8 cellular contexts compared by ENCODE assay signal in the genomic region with DNA sequence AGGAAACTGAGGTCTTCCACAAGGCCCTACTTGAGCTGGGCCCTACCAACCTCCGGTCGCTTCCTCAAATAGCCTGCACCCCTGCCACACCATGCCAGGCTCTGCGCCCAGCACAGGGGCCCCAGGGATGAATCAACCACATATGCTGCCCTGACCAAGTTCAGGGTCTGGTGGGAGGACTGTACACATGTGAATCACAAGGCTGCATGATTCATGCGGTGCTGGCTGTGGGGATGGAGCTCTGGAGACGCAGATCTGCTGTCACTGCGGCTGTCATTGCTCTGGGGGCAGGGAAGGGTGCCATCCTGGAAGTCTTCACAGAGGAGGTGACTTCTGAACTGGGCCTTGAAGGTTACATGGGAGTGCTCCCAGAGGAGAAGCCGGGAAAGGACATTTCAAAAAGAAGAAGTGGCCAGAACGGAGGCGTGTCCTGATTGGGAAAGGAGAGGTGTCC. TPM values are rescaled to one million over a fixed set of nuclear protein-coding genes. Genes with fewer than 3 reads are reported as not detected.
A peak's percentile ranks its signal among the peaks of the same experiment; 100 is the strongest.
DNase-seq lines count a peak whose midpoint lies in the region; ATAC-seq and TF ChIP-seq lines count a peak whose summit lies in the region.

No MANE protein-coding gene starts in this region.

- peaks cover 83 to 94% (median 94%) of the 10 kb centered on the region in 3 donors for H3K4me1 Mint-ChIP-seq in T-cell

- dilution Hi-C loops in mammary epithelial cell (cut with HindIII; ENCODE audit: low sequenced_read_pairs), result no loop called here

- H4K20me1 ChIP-seq in mammary epithelial cell (ENCODE audit: insufficient read depth, low read length), result no peaks in the 10 kb centered on the region

- TF ChIP-seq POLR2A in vagina (IDR thresholded peaks at IDR 0.05), result no peak

- CTCF ChIA-PET in T-cell (lab: Charles Lee), result interaction anchor here in 1 of 2 donors (0.6 kb wide), 1 partner anchor 333 kb away, joined by 3 read pairs; no protein-coding TSS in a partner anchor
- CTCF ChIA-PET in mammary epithelial cell (lab: Charles Lee; ENCODE audit: low non-redundant PET), result no interaction called here

- WGBS in mammary epithelial cell (ENCODE audit: low coverage, missing lambda C conversion rate), result 43% methylated on average over 9 of the region's 9 CpGs

- DNase-seq in EH (ENCODE audit: low read depth) (peak; percentile 90), T-cell (peak in 3 of 34 experiments; percentile 29 to 52 (median 33)), mammary epithelial cell (peak; percentile 90), renal cortical epithelial cell (ENCODE audit: low read depth) (peak; percentile 86), GM13977 (ENCODE audit: low spot score) (no peak), vagina (ENCODE audit: extremely low spot score in 2 of 2) (no peak)

- H3K9me3 ChIP-seq in mammary epithelial cell (replicated peaks; ENCODE audit: insufficient read depth, low read length) (no peaks in the 10 kb centered on the region), vagina (no peaks in the 10 kb centered on the region)

- no peak overlapping the region for H2AFZ ChIP-seq in mammary epithelial cell (ENCODE audit: low read depth, low read length)

- intact Hi-C loops in mammary epithelial cell (cut with micrococcal nuclease) (no loop called here), vagina (cut with DNase I) (no loop called here)

- H3K4me1 ChIP-seq in mammary epithelial cell (ENCODE audit: insufficient read depth, low read length) (peaks cover 54% of the 10 kb centered on the region), vagina (peaks cover 18% of the 10 kb centered on the region)

- peaks cover 43% of the 10 kb centered on the region for H3K36me3 Mint-ChIP-seq in T-cell

- H3K27me3 ChIP-seq in mammary epithelial cell (ENCODE audit: insufficient read depth, low read length), result no peaks in the 10 kb centered on the region
- no peaks in the 10 kb centered on the region for H3K27me3 ChIP-seq in vagina

- H3K79me2 ChIP-seq in mammary epithelial cell (ENCODE audit: insufficient read depth, low read length), result no peaks in the 10 kb centered on the region

- H3K4me2 ChIP-seq in mammary epithelial cell (ENCODE audit: insufficient read depth, low read depth, low read length), result no peak overlapping the region

- POLR2A ChIA-PET in T-cell (lab: Charles Lee), result no interaction called here

- H3K9ac ChIP-seq in mammary epithelial cell (ENCODE audit: insufficient read depth, low read length), result no peak overlapping the region

- peak overlapping the region; percentile 99 for H3K27ac Mint-ChIP-seq in T-cell

- H3K4me3 Mint-ChIP-seq in T-cell, result peak overlapping the region in 1 of 3 donors; percentile 36

- BruUV-seq in mammary epithelial cell (replicated peaks; lab: Mats Ljungman, UMichigan), result no TSS peak

- no peak overlapping the region for H3K27ac ChIP-seq in mammary epithelial cell (ENCODE audit: insufficient read depth, low read depth, low read length)
- no peak overlapping the region for H3K27ac ChIP-seq in vagina

- TF ChIP-seq CTCF in mammary epithelial cell (conservative IDR thresholded peaks at IDR 0.05 in 1 of 2, IDR thresholded peaks at IDR 0.05 in 1 of 2; ENCODE audit: extremely low read depth in 1 of 2, insufficient read depth in 1 of 2, low read depth in 1 of 2, low read length in 2 of 2) (no peak), GM13977 (IDR thresholded peaks at IDR 0.05; ENCODE audit: extremely low read depth, insufficient read depth, missing control alignments) (no peak), vagina (IDR thresholded peaks at IDR 0.05) (no peak)

- H3K36me3 ChIP-seq in mammary epithelial cell (ENCODE audit: insufficient read depth, low read length) (no peaks in the 10 kb centered on the region), vagina (no peaks in the 10 kb centered on the region)

- ATAC-seq in T-cell (replicated peaks in 1 of 4) (no peak), GM21737 (IDR thresholded peaks at IDR 0.05; ENCODE audit: unreplicated experiment) (no peak), HG02610 (IDR thresholded peaks at IDR 0.05; ENCODE audit: unreplicated experiment) (no peak)

- no peaks in the 10 kb centered on the region for H3K27me3 Mint-ChIP-seq in T-cell

- no peak overlapping the region for H3K4me3 ChIP-seq in mammary epithelial cell (replicated peaks in 1 of 3; ENCODE audit: insufficient read depth in 1 of 3, low read depth in 2 of 3, low read length in 3 of 3)
- H3K4me3 ChIP-seq in vagina, result no peak overlapping the region

- in situ Hi-C loops in mammary epithelial cell (cut with MboI; ENCODE audit: low sequenced_read_pairs in 2 of 2), result no loop called here
- in situ Hi-C loops in GM13977 (cut with MboI; ENCODE audit: low pct_unique_long_range_greater_than_20kb, low sequenced_read_pairs, unreplicated experiment), result no loop called here

- H3K9me3 Mint-ChIP-seq in T-cell, result no peaks in the 10 kb centered on the region

RNA-seq across cellular contexts. Expression of a gene that starts 21.5 kb away (rescaled TPM):
- total RNA-seq in T-cell, result 100 to 1,000 TPM; 146 to 181 (median 151) TPM
- 1 to 10 TPM in 1 of 2 donors, under 1 TPM in 1; under 0.01 to 1.1 TPM for total RNA-seq in mammary epithelial cell
- 0.48 TPM for polyA plus RNA-seq in mammary epithelial cell
- 4.4 TPM for polyA minus RNA-seq in mammary epithelial cell
- total RNA-seq in renal cortical epithelial cell, result not detected in 2 replicates
- total RNA-seq in vagina, result 16.2 TPM

RNA-seq across cellular contexts. Expression of a gene that starts 59.8 kb away (rescaled TPM):
- total RNA-seq in T-cell (100 to 1,000 TPM; 353 to 413 (median 385) TPM), mammary epithelial cell (100 to 1,000 TPM in 1 of 2 donors, 10 to 100 TPM in 1; 13.2 to 119 TPM), renal cortical epithelial cell (3.5 and 13.7 TPM in 2 replicates), vagina (15.7 TPM)
- polyA plus RNA-seq in mammary epithelial cell, result 211 TPM
- 272 TPM for polyA minus RNA-seq in mammary epithelial cell

Comparison
In these comparisons a context has a peak if more than half of its experiments do, and no peak if none do; other contexts are left out.
1. DNase-seq: peak in EH (single experiment), mammary epithelial cell (single experiment) and renal cortical epithelial cell (single experiment); none in GM13977 (single experiment) and vagina (0 of 2).